In the genomic region with DNA sequence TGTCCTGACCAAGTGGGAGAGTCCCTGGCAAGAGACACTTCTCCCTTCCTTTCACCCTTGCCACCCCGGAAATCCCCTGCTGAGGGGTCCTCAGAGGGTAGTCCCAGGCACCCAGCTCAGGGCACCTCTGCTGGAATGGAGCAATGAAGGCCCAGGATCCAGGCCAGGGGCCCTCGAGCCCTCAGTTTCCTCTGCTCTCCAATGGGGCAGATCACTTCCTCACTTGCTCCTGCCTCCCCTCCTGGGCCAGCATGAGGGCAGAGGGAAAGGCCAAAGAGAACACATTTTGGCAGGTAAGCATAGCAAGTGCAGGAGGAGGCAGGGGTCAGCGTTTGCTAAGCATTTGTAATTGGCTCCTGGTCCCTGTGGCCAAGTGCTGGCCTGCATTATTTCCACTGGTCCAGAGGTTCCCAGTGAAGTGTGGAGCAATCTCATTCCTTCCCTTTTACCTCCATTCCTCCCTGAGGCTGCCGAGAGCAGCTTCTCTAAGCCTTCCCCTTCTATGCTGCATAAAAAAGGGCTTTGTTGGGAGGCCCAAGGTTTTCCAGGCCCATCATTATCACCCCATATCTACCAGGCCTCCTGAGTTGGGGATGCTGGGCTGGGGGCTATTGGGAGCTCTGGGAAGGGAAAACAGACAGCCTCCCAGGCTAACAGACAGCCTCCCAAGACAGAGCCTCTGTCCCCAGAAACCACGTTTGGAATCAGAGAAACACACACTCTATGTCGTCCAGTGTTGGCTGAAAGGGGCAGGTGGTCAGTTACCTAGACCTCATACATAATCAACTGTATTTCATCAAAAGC, we compare ENCODE assay signal across 28 cellular contexts. TPM values are rescaled to one million over a fixed set of nuclear protein-coding genes. Genes with fewer than 3 reads are reported as not detected.
A peak's percentile ranks its signal among the peaks of the same experiment; 100 is the strongest.
DNase-seq lines count a peak whose midpoint lies in the region; ATAC-seq, FAIRE-seq and TF ChIP-seq lines count a peak whose summit lies in the region.
"Had no signal": no experiment of that assay in that cellular context is flagged by ENCODE, and none has a peak within 500 bp of the region (broad histone marks: within the 10 kb centered on the region; RNA-seq: fewer than 3 reads in every experiment).

No MANE protein-coding gene starts in this region.

- in situ Hi-C loops in GM23248 (cut with MboI), result no loop called here

- H2BK5ac ChIP-seq in neuronal stem cell (ENCODE audit: low read length), result peak overlapping the region; percentile 2

- CTCF ChIA-PET in A549 (lab: Yijun Ruan, JAX) (interaction anchor here (1.0 to 6.1 kb wide), 6 partner anchors 17 to 338 kb away, joined by 3 to 33 read pairs (median 4); no protein-coding TSS in a partner anchor), PC-9 (lab: Charles Lee) (no interaction called here)
- CTCF ChIA-PET in activated CD4-positive, alpha-beta T cell treated with anti-CD3 and anti-CD28 coated beads for 36 hours (lab: Charles Lee), result no interaction called here

- H3K4me1 Mint-ChIP-seq in endodermal cell, result peaks cover 44% of the 10 kb centered on the region
- no peaks in the 10 kb centered on the region for H3K4me1 Mint-ChIP-seq in activated CD4-positive, alpha-beta T cell treated with anti-CD3 and anti-CD28 coated beads for 36 hours
- H3K4me1 Mint-ChIP-seq: activated CD4-positive, alpha-beta memory T cell treated with anti-CD3 and anti-CD28 coated beads, Interleukin-2, amount 10 ng/mL, durations not matched to agents 7 days and 5 days had no signal

- H3K9me2 ChIP-seq in PC-9 (ENCODE audit: insufficient read depth) (no peaks in the 10 kb centered on the region), GM23248 (ENCODE audit: insufficient read depth) (no peaks in the 10 kb centered on the region)

- H3K27ac ChIP-seq in A549 (peak overlapping the region; percentile 34 to 45; a peak in 2 of 6 replicates), PC-9 (no peak overlapping the region), endodermal cell (ENCODE audit: low read depth, low read length) (no peak overlapping the region), neuronal stem cell (replicated peaks; ENCODE audit: low read length) (no peak overlapping the region), GM23248 (no peak overlapping the region)
- H3K27ac ChIP-seq: left lung, psoas muscle, skin epidermis, tibial artery had no signal

- no peaks in the 10 kb centered on the region for H3K79me1 ChIP-seq in neuronal stem cell (ENCODE audit: low read depth, low read length)

- WGBS in A549 (ENCODE audit: missing lambda C conversion rate), result 44% methylated on average over 6 of the region's 6 CpGs
- WGBS in endodermal cell (ENCODE audit: insufficient coverage in 1 of 2, insufficient read length in 1 of 2), 2 experiments, result 84 to 100% methylated on average over 1 to 6 of the region's 6 CpGs
- no CpG with 5 or more reads among the region's 6 CpGs for WGBS in neuronal stem cell (ENCODE audit: extremely low coverage in 2 of 2, insufficient read length in 2 of 2, insufficient replicate concordance in 1 of 2), 2 donors
- WGBS in GM23248 (ENCODE audit: low coverage in 1 of 2, low lambda C conversion rate in 2 of 2, missing lambda C conversion rate in 2 of 2), 2 experiments, result 45 to 51% methylated on average over 6 of the region's 6 CpGs

- H3K27me3 ChIP-seq in PC-9 (ENCODE audit: insufficient read depth, low read depth) (no peaks in the 10 kb centered on the region), endodermal cell (ENCODE audit: control insufficient read depth, insufficient read depth, low read length, poor library complexity, severe bottlenecking) (no peaks in the 10 kb centered on the region), neuronal stem cell (ENCODE audit: control insufficient read depth in 3 of 3, insufficient read depth in 3 of 3, low read depth in 1 of 3, low read length in 3 of 3) (peaks cover 0 to 49% (median 0%) of the 10 kb centered on the region in 3 experiments), GM23248 (replicated peaks; ENCODE audit: insufficient read depth) (no peaks in the 10 kb centered on the region)
- H3K27me3 ChIP-seq: BLaER1 treated with 17β-estradiol and CSF1 and Interleukin-3, amounts not matched to agents 10 nM and 100 nM; breast epithelium; left lung; tibial artery had no signal

- peak overlapping the region; percentile 42 for H2BK15ac ChIP-seq in neuronal stem cell (ENCODE audit: low read length)

- no peak for FAIRE-seq in A549 (lab: Jason Lieb, UNC)
- FAIRE-seq: GM12892, K562 had no signal

- TF ChIP-seq EP300 in A549 (IDR thresholded peaks at IDR 0.05), result no peak

- no peak overlapping the region for H3K4me3 Mint-ChIP-seq in endodermal cell
- H3K4me3 Mint-ChIP-seq in activated CD4-positive, alpha-beta T cell treated with anti-CD3 and anti-CD28 coated beads for 36 hours, result no peak overlapping the region
- H3K4me3 Mint-ChIP-seq: activated CD4-positive, alpha-beta memory T cell treated with anti-CD3 and anti-CD28 coated beads, Interleukin-2, amount 10 ng/mL, durations not matched to agents 7 days and 5 days; stimulated activated naive B cell treated with anti-CD40 and anti-IgM and Interleukin-4, amounts not matched to agents 10 μg/mL and 1 μg/mL and 100 μg/mL, for 72 hours; WTC11 had no signal

- no peak for DNase-seq in A549 (ENCODE audit: low read depth in 1 of 2, low spot score in 1 of 2)
- no peak for DNase-seq in PC-9
- peak; percentile 49 for DNase-seq in endodermal cell
- DNase-seq in neuronal stem cell (ENCODE audit: low spot score), result no peak
- no peak for DNase-seq in DMS114 treated with DMSO at 0.1 percent for 48 hours (lab: John Stamatoyannopoulos, UW; ENCODE audit: unreplicated experiment)
- DNase-seq in activated CD4-positive, alpha-beta T cell treated with anti-CD3 and anti-CD28 coated beads for 36 hours, result no peak
- no peak for DNase-seq in GM23248
- DNase-seq: activated CD4-positive, alpha-beta memory T cell treated with anti-CD3 and anti-CD28 coated beads, Interleukin-2, amount 10 ng/mL, durations not matched to agents 7 days and 5 days; activated naive CD4-positive, alpha-beta T cell; cortex of kidney; GOT3; midbrain; NCI-H1694; NCI-H2171; NCI-H526; psoas muscle; stimulated activated CD4-positive, alpha-beta T cell treated with anti-CD3 and anti-CD28 coated beads, Interleukin-2, amount 100 ng/mL, for 24 hours; stimulated activated naive B cell treated with anti-CD40 and anti-IgM and Interleukin-4, amounts not matched to agents 10 μg/mL and 1 μg/mL and 100 μg/mL, for 72 hours; T-helper 2 cell; tibial artery had no signal

- no peaks in the 10 kb centered on the region for H4K20me1 ChIP-seq in PC-9 (ENCODE audit: insufficient read depth)
- no peaks in the 10 kb centered on the region for H4K20me1 ChIP-seq in GM23248 (ENCODE audit: insufficient read depth)
- H4K20me1 ChIP-seq: BLaER1 treated with 17β-estradiol and CSF1 and Interleukin-3, amounts not matched to agents 10 nM and 100 nM had no signal

- H3K4me1 ChIP-seq in A549 (peaks cover 14% of the 10 kb centered on the region; the same call in 2 of the 3 replicates), PC-9 (replicated peaks; ENCODE audit: insufficient read depth) (peaks cover 34% of the 10 kb centered on the region), endodermal cell (ENCODE audit: control insufficient read depth, insufficient read depth, low read length) (peaks cover 24% of the 10 kb centered on the region), neuronal stem cell (ENCODE audit: control insufficient read depth in 2 of 2, insufficient read depth in 1 of 2, low read depth in 1 of 2, low read length in 2 of 2) (peaks cover 17 to 31% of the 10 kb centered on the region in 2 donors), GM23248 (ENCODE audit: insufficient read depth) (no peaks in the 10 kb centered on the region)
- H3K4me1 ChIP-seq: breast epithelium, psoas muscle, tibial artery had no signal

- POLR2A ChIA-PET in A549 (lab: Yijun Ruan, JAX) (no interaction called here), PC-9 (lab: Charles Lee; ENCODE audit: unreplicated experiment) (interaction anchor here (0.5 kb wide), 1 partner anchor 59 kb away, joined by 4 read pairs; no protein-coding TSS in a partner anchor)
- POLR2A ChIA-PET in activated CD4-positive, alpha-beta T cell treated with anti-CD3 and anti-CD28 coated beads for 36 hours (lab: Charles Lee), result no interaction called here

- peak overlapping the region; percentile 4 for H2AK5ac ChIP-seq in neuronal stem cell (ENCODE audit: low read depth, low read length)

- no peaks in the 10 kb centered on the region for H3K36me3 Mint-ChIP-seq in endodermal cell (ENCODE audit: low read depth)
- H3K36me3 Mint-ChIP-seq in activated CD4-positive, alpha-beta T cell treated with anti-CD3 and anti-CD28 coated beads for 36 hours (ENCODE audit: low read depth), result no peaks in the 10 kb centered on the region
- H3K36me3 Mint-ChIP-seq: stimulated activated naive B cell treated with anti-CD40 and anti-IgM and Interleukin-4, amounts not matched to agents 10 μg/mL and 1 μg/mL and 100 μg/mL, for 72 hours; WTC11 had no signal

- H2BK12ac ChIP-seq in neuronal stem cell (ENCODE audit: low read length), result peak overlapping the region; percentile 98

- no peak overlapping the region for H4K8ac ChIP-seq in neuronal stem cell (ENCODE audit: low read depth, low read length)

- BruUV-seq in PC-9 (replicated peaks; lab: Mats Ljungman, UMichigan), result no TSS peak

- H3K4me3 ChIP-seq in A549, result no peak overlapping the region
- H3K4me3 ChIP-seq in PC-9, result no peak overlapping the region
- H3K4me3 ChIP-seq in endodermal cell (ENCODE audit: low read length), result no peak overlapping the region
- no peak overlapping the region for H3K4me3 ChIP-seq in neuronal stem cell (ENCODE audit: low read length in 2 of 2)
- no peak overlapping the region for H3K4me3 ChIP-seq in GM23248
- H3K4me3 ChIP-seq: BLaER1 treated with 17β-estradiol and CSF1 and Interleukin-3, amounts not matched to agents 10 nM and 100 nM; breast epithelium; K562; left lung; psoas muscle; skin epidermis; tibial artery had no signal

- ATAC-seq in A549 (peak in 1 of 2 experiments; percentile 40; a peak in 1 of 6 replicates), HG02588 (IDR thresholded peaks at IDR 0.05; ENCODE audit: unreplicated experiment) (no peak)
- ATAC-seq in activated CD4-positive, alpha-beta T cell treated with anti-CD3 and anti-CD28 coated beads for 36 hours, result no peak
- ATAC-seq: K562; left lung; psoas muscle; stimulated activated naive B cell treated with anti-CD40 and anti-IgM and Interleukin-4, amounts not matched to agents 10 μg/mL and 1 μg/mL and 100 μg/mL, for 72 hours; WTC11 had no signal

- H3K18ac ChIP-seq in neuronal stem cell (ENCODE audit: low read length), result peak overlapping the region; percentile 91

- peak overlapping the region; percentile 10; the same call in 1 of the 3 replicates for H3K4me2 ChIP-seq in A549
- H3K4me2 ChIP-seq in PC-9, result peak overlapping the region; percentile 27
- no peak overlapping the region for H3K4me2 ChIP-seq in neuronal stem cell (ENCODE audit: insufficient read depth, low read length, poor library complexity, severe bottlenecking)
- H3K4me2 ChIP-seq in GM23248 (ENCODE audit: unreplicated experiment), result no peak overlapping the region

- peak overlapping the region; percentile 32 for H3K23ac ChIP-seq in neuronal stem cell (ENCODE audit: low read depth, low read length, poor library complexity)

- H3K14ac ChIP-seq in neuronal stem cell (ENCODE audit: low read length), result peak overlapping the region; percentile 65

- no peak overlapping the region for H3K27ac Mint-ChIP-seq in endodermal cell
- no peak overlapping the region for H3K27ac Mint-ChIP-seq in activated CD4-positive, alpha-beta T cell treated with anti-CD3 and anti-CD28 coated beads for 36 hours
- H3K27ac Mint-ChIP-seq: activated CD4-positive, alpha-beta memory T cell treated with anti-CD3 and anti-CD28 coated beads, Interleukin-2, amount 10 ng/mL, durations not matched to agents 7 days and 5 days; stimulated activated naive B cell treated with anti-CD40 and anti-IgM and Interleukin-4, amounts not matched to agents 10 μg/mL and 1 μg/mL and 100 μg/mL, for 72 hours; WTC11 had no signal

- peak overlapping the region; percentile 2 for H2BK120ac ChIP-seq in neuronal stem cell (ENCODE audit: low read depth, low read length)

- no peaks in the 10 kb centered on the region for H3K36me3 ChIP-seq in PC-9 (ENCODE audit: low read depth)
- H3K36me3 ChIP-seq in endodermal cell (ENCODE audit: control insufficient read depth, insufficient read depth, low read length), result no peaks in the 10 kb centered on the region
- H3K36me3 ChIP-seq in neuronal stem cell (replicated peaks in 1 of 2; ENCODE audit: control insufficient read depth in 2 of 2, insufficient read depth in 2 of 2, low read length in 2 of 2), result no peaks in the 10 kb centered on the region
- H3K36me3 ChIP-seq in GM23248 (ENCODE audit: low read depth), result no peaks in the 10 kb centered on the region
- H3K36me3 ChIP-seq: BLaER1 treated with 17β-estradiol and CSF1 and Interleukin-3, amounts not matched to agents 10 nM and 100 nM; breast epithelium; left lung; tibial artery had no signal

- TF ChIP-seq POLR2A in A549 (IDR thresholded peaks at IDR 0.05; ENCODE audit: low read length), result no peak

- H2AFZ ChIP-seq in PC-9 (no peak overlapping the region), neuronal stem cell (ENCODE audit: low read length) (no peak overlapping the region), GM23248 (no peak overlapping the region)

- no peak for TF ChIP-seq RAD21 in A549 (conservative IDR thresholded peaks at IDR 0.05 in 1 of 2, IDR thresholded peaks at IDR 0.05 in 1 of 2)

- no peaks in the 10 kb centered on the region for H3K27me3 Mint-ChIP-seq in endodermal cell (ENCODE audit: insufficient read depth)
- H3K27me3 Mint-ChIP-seq in activated CD4-positive, alpha-beta T cell treated with anti-CD3 and anti-CD28 coated beads for 36 hours, result peaks cover 3% of the 10 kb centered on the region

- H4K91ac ChIP-seq in neuronal stem cell (ENCODE audit: low read depth, low read length, poor library complexity), result no peak overlapping the region

- peaks cover 6% of the 10 kb centered on the region; the same call in 1 of the 2 replicates for H3F3A ChIP-seq in PC-9 (ENCODE audit: insufficient read depth, low read depth)
- no peaks in the 10 kb centered on the region for H3F3A ChIP-seq in GM23248 (ENCODE audit: insufficient read depth)

- H3K9me3 ChIP-seq in A549 (no peaks in the 10 kb centered on the region), PC-9 (ENCODE audit: insufficient read depth, low read depth) (no peaks in the 10 kb centered on the region), endodermal cell (ENCODE audit: control insufficient read depth, low read length) (no peaks in the 10 kb centered on the region), neuronal stem cell (replicated peaks in 1 of 2; ENCODE audit: control insufficient read depth in 2 of 2, insufficient read depth in 1 of 2, low read depth in 1 of 2, low read length in 2 of 2) (no peaks in the 10 kb centered on the region), GM23248 (ENCODE audit: low read depth) (no peaks in the 10 kb centered on the region)
- H3K9me3 ChIP-seq: BLaER1 treated with 17β-estradiol and CSF1 and Interleukin-3, amounts not matched to agents 10 nM and 100 nM; breast epithelium; left lung; psoas muscle; tibial artery had no signal

- H3K9ac ChIP-seq in endodermal cell (ENCODE audit: extremely low read depth, low read length, poor library complexity, severe bottlenecking) (no peak overlapping the region), neuronal stem cell (ENCODE audit: low read depth, low read length, poor library complexity) (no peak overlapping the region), GM23248 (no peak overlapping the region)
- H3K9ac ChIP-seq: BLaER1 treated with 17β-estradiol and CSF1 and Interleukin-3, amounts not matched to agents 10 nM and 100 nM had no signal

- TF ChIP-seq CTCF in A549 (IDR thresholded peaks at IDR 0.05) (no peak), PC-9 (conservative IDR thresholded peaks at IDR 0.05) (no peak), endodermal cell (conservative IDR thresholded peaks at IDR 0.05) (no peak)

- H3K9me3 Mint-ChIP-seq in endodermal cell, result no peaks in the 10 kb centered on the region
- H3K9me3 Mint-ChIP-seq in activated CD4-positive, alpha-beta T cell treated with anti-CD3 and anti-CD28 coated beads for 36 hours (ENCODE audit: low read depth), result no peaks in the 10 kb centered on the region
- H3K9me3 Mint-ChIP-seq: activated CD4-positive, alpha-beta memory T cell treated with anti-CD3 and anti-CD28 coated beads, Interleukin-2, amount 10 ng/mL, durations not matched to agents 7 days and 5 days; stimulated activated naive B cell treated with anti-CD40 and anti-IgM and Interleukin-4, amounts not matched to agents 10 μg/mL and 1 μg/mL and 100 μg/mL, for 72 hours; WTC11 had no signal

- H3K79me2 ChIP-seq in PC-9 (ENCODE audit: low read depth) (no peaks in the 10 kb centered on the region), GM23248 (ENCODE audit: insufficient read depth) (no peaks in the 10 kb centered on the region)

- intact Hi-C loops in PC-9 (cut with micrococcal nuclease; ENCODE audit: unreplicated experiment), result no loop called here
- intact Hi-C loops in activated CD4-positive, alpha-beta T cell treated with anti-CD3 and anti-CD28 coated beads for 36 hours (cut with DNase I, micrococcal nuclease), result no loop called here

- H3K4ac ChIP-seq in neuronal stem cell (ENCODE audit: low read length), result no peak overlapping the region

RNA-seq across cellular contexts. Expression of gene VEGFA, which starts 28.8 kb away (rescaled TPM):
- polyA plus RNA-seq in A549 (2011; rRNA removed) (83.7 and 101 TPM in 2 replicates), A549 (2017; fragmentation: RNase III; extraction: RNeasy Plus Mini Kit Qiagen cat#74134 plus additional on column Dnase treatment) (35.4 to 41.1 TPM (median 35.8 TPM) in 3 replicates), GM23248 (2016; fragmentation: Nextera tagmentation; extraction: Ambion mirVana) (9.3 and 10.7 TPM in 2 replicates)
- polyA plus RNA-seq in A549 (2012; cell fraction: cytosol; rRNA removed), result 71.6 and 78.6 TPM in 2 replicates
- 87.2 and 111 TPM in 2 replicates for polyA plus RNA-seq in A549 (2012; cell fraction: nucleus; rRNA removed)
- polyA minus RNA-seq in A549 (2011; rRNA and poly(A)+ RNA removed), result 125 and 135 TPM in 2 replicates
- total RNA-seq in PC-9 (2021) (112 and 117 TPM in 2 replicates), endodermal cell (100 to 1,000 TPM; 163 to 254 TPM)
- polyA plus RNA-seq in endodermal cell (2013, experiment 1 of 2), result 129 TPM
- polyA plus RNA-seq in endodermal cell (2013, experiment 2 of 2), result 99.2 TPM
- 29.0 TPM for polyA plus RNA-seq in neuronal stem cell (2013, experiment 1 of 2)
- polyA plus RNA-seq in neuronal stem cell (2013, experiment 2 of 2), result 29.1 TPM
- total RNA-seq in activated CD4-positive, alpha-beta T cell treated with anti-CD3 and anti-CD28 coated beads for 36 hours, result 10 to 100 TPM; 64.6 to 72.8 TPM
- 197 and 241 TPM in 2 replicates for total RNA-seq in GM23248 (2014; rRNA removed; shearing (Covaris generic))

RNA-seq across cellular contexts. Expression of gene MRPS18A, which starts 53.6 kb away (rescaled TPM):
- 44.2 and 54.2 TPM in 2 replicates for polyA plus RNA-seq in A549 (2011; rRNA removed)
- polyA plus RNA-seq in A549 (2012; cell fraction: cytosol; rRNA removed), result 63.2 and 69.3 TPM in 2 replicates
- 48.8 and 60.2 TPM in 2 replicates for polyA plus RNA-seq in A549 (2012; cell fraction: nucleus; rRNA removed)
- polyA plus RNA-seq in A549 (2017; fragmentation: RNase III; extraction: RNeasy Plus Mini Kit Qiagen cat#74134 plus additional on column Dnase treatment), result 38.0 to 42.1 TPM (median 41.1 TPM) in 3 replicates
- 60.9 and 76.0 TPM in 2 replicates for polyA minus RNA-seq in A549 (2011; rRNA and poly(A)+ RNA removed)
- total RNA-seq in PC-9 (2021), result 49.1 and 54.8 TPM in 2 replicates
- total RNA-seq in endodermal cell, result 10 to 100 TPM; 53.6 to 58.8 TPM
- 50.7 TPM for polyA plus RNA-seq in endodermal cell (2013, experiment 1 of 2)
- 50.8 TPM for polyA plus RNA-seq in endodermal cell (2013, experiment 2 of 2)
- polyA plus RNA-seq in neuronal stem cell (2013, experiment 1 of 2), result 52.5 TPM
- polyA plus RNA-seq in neuronal stem cell (2013, experiment 2 of 2), result 51.4 TPM
- total RNA-seq in activated CD4-positive, alpha-beta T cell treated with anti-CD3 and anti-CD28 coated beads for 36 hours, result 10 to 100 TPM; 54.0 to 68.7 TPM
- total RNA-seq in GM23248 (2014; rRNA removed; shearing (Covaris generic)), result 21.0 and 33.7 TPM in 2 replicates
- polyA plus RNA-seq in GM23248 (2016; fragmentation: Nextera tagmentation; extraction: Ambion mirVana), result 39.2 and 43.4 TPM in 2 replicates

Comparison
In these comparisons a context has a peak if more than half of its experiments do, and no peak if none do; other contexts are left out.
1. H3K27ac ChIP-seq: peak in A549 (2 of 2); none in PC-9 (single experiment), endodermal cell (single experiment), neuronal stem cell (single experiment) and GM23248 (single experiment).
2. H3K4me2 ChIP-seq: peak in A549 (single experiment) and PC-9 (single experiment); none in neuronal stem cell (single experiment) and GM23248 (single experiment).